ENCODE assay signal across 26 cellular contexts in the genomic region with DNA sequence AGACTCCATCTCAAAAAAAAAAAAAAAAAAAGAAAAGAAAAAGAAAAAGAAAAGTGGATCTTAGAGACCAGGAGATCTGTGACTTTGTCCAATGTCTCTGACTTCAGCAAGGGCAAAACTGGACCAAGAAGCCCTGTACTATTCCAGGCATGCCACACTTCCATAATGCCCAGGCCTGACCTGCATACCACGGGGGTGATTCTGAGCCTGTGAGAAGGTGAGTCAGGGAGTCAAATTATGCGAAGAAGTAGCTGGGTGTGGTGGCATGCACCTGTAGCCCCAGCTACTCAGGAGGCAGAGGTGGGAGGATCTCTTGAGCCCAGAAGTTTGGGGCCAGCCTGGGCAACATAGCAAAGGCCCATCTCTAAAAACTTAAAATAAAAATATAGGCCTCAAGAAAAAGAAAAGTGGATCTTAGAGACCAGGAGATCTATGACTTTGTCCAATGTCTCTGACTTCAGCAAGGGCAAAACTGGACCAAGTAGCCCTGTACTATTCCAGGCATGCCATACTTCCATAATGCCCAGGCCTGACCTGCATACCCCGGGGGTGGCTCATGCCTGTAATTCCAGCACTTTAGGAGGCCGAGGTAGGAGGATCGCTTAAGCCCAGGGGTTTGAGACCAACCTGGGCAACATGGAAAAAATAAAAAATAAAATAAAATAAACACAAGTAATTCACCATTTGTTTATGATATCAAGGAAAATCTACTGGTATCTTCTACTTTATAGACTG.
"Had no signal": no experiment of that assay in that cellular context is flagged by ENCODE, and none has a peak within 500 bp of the region (broad histone marks: within the 10 kb centered on the region; RNA-seq: fewer than 3 reads in every experiment).

No MANE protein-coding gene starts in this region.

- H3K4me3 Mint-ChIP-seq: activated CD4-positive, alpha-beta memory T cell treated with anti-CD3 and anti-CD28 coated beads for 36 hours; activated CD4-positive, alpha-beta T cell treated with anti-CD3 and anti-CD28 coated beads, Interleukin-2, amount 10 ng/mL, durations not matched to agents 7 days and 5 days; activated T-cell treated with anti-CD3 and anti-CD28 coated beads, Interleukin-2, amount 50 U/mL, for 72 hours; central memory CD8-positive, alpha-beta T cell had no signal

- H3K27ac ChIP-seq: ascending aorta, body of pancreas, KMS-11, VCaP had no signal

- H3K4me1 Mint-ChIP-seq: central memory CD8-positive, alpha-beta T cell had no signal

- ATAC-seq: activated T-cell treated with anti-CD3 and anti-CD28 coated beads, Interleukin-2, amount 50 U/mL, for 72 hours; body of pancreas had no signal

- FAIRE-seq: RCC 7860, TTC549 had no signal

- H3K27me3 Mint-ChIP-seq: activated CD4-positive, alpha-beta memory T cell treated with anti-CD3 and anti-CD28 coated beads for 36 hours; activated CD4-positive, alpha-beta T cell treated with anti-CD3 and anti-CD28 coated beads, Interleukin-2, amount 10 ng/mL, durations not matched to agents 7 days and 5 days; central memory CD8-positive, alpha-beta T cell had no signal

- H3K4me2 ChIP-seq: KMS-11 had no signal

- H3K27me3 ChIP-seq: ascending aorta, body of pancreas, MG63 had no signal

- H3K4me3 ChIP-seq: ascending aorta, body of pancreas, MG63 had no signal

- H3K9me3 ChIP-seq: ascending aorta, body of pancreas, MG63 had no signal

- H3K9me3 Mint-ChIP-seq: central memory CD8-positive, alpha-beta T cell had no signal

- H3K27ac Mint-ChIP-seq: activated CD4-positive, alpha-beta memory T cell treated with anti-CD3 and anti-CD28 coated beads for 36 hours; activated CD4-positive, alpha-beta T cell treated with anti-CD3 and anti-CD28 coated beads, Interleukin-2, amount 10 ng/mL, durations not matched to agents 7 days and 5 days; activated T-cell treated with anti-CD3 and anti-CD28 coated beads, Interleukin-2, amount 50 U/mL, for 72 hours had no signal

- H3K36me3 ChIP-seq: ascending aorta, MG63 had no signal

- DNase-seq: activated CD4-positive, alpha-beta memory T cell treated with anti-CD3 and anti-CD28 coated beads for 36 hours; activated CD4-positive, alpha-beta T cell treated with anti-CD3 and anti-CD28 coated beads, Interleukin-2, amount 10 ng/mL, durations not matched to agents 7 days and 5 days; activated CD4-positive, CD25-positive, alpha-beta regulatory T cell; activated CD8-positive, alpha-beta memory T cell treated with anti-CD3 and anti-CD28 coated beads, Interleukin-2, amount 50 U/mL, for 4 hours; activated naive CD4-positive, alpha-beta T cell treated with anti-CD3 and anti-CD28 coated beads, Interleukin-2, amount 50 U/mL, for 16 hours; activated T-cell treated with anti-CD3 and anti-CD28 coated beads, Interleukin-2, amount 50 U/mL, for 72 hours; body of pancreas; MG63; MV-4-11; NCI-H1092 treated with DMSO at 0.1 percent for 48 hours; NCI-H1417 treated with DMSO at 0.1 percent for 48 hours; NCI-H1694; NCI-H2029; NCI-H2107; NCI-H2171 treated with DMSO at 0.1 percent for 48 hours; NCI-H226; NCI-H526 treated with DMSO at 0.1 percent for 48 hours; SHP77 treated with DMSO at 0.1 percent for 48 hours; T-helper 2 cell; T1000 had no signal

- H3K9ac ChIP-seq: KMS-11 had no signal

- H3K4me1 ChIP-seq: ascending aorta, body of pancreas had no signal
